11 cellular contexts compared by ENCODE assay signal in genomic region chr2:4094743-4095142, GRCh38.
"Had no signal": no experiment of that assay in that cellular context is flagged by ENCODE, and none has a peak within 500 bp of the region (broad histone marks: within the 10 kb centered on the region; RNA-seq: fewer than 3 reads in every experiment).

No MANE protein-coding gene starts in this region.

- H3K36me3 ChIP-seq: HAP-1 had no signal

- H2AFZ ChIP-seq: GM23248, GM23338 had no signal

- H3K9ac ChIP-seq: GM23248 had no signal

- ATAC-seq: GM23338, HCT116 had no signal

- H3K4me2 ChIP-seq: GM23338 had no signal

- H3K9me3 ChIP-seq: HAP-1 had no signal

- FAIRE-seq: H1, H54 had no signal

- H3K4me3 ChIP-seq: GM23248, GM23338, HAP-1 had no signal

- DNase-seq: GM23248, GOT3, H7, H9, HCEC 1CT, HFFc6 had no signal

- H3K4me1 ChIP-seq: HAP-1 had no signal

- H3K27ac ChIP-seq: GM23248 had no signal
